19 cellular contexts compared by ENCODE assay signal in genomic region chr17:76593338-76593737, GRCh38. TPM values are rescaled to one million over a fixed set of nuclear protein-coding genes. Genes with fewer than 3 reads are reported as not detected.
DNase-seq lines count a peak whose midpoint lies in the region; FAIRE-seq and TF ChIP-seq lines count a peak whose summit lies in the region.
"Had no signal": no experiment of that assay in that cellular context is flagged by ENCODE, and none has a peak within 500 bp of the region (broad histone marks: within the 10 kb centered on the region; RNA-seq: fewer than 3 reads in every experiment).

No MANE protein-coding gene starts in this region.

- H4K20me1 ChIP-seq in mammary epithelial cell (ENCODE audit: insufficient read depth, low read length), result no peaks in the 10 kb centered on the region

- no peaks in the 10 kb centered on the region for H3K36me3 ChIP-seq in mammary epithelial cell (ENCODE audit: insufficient read depth, low read length)
- H3K36me3 ChIP-seq in prostate gland, result no peaks in the 10 kb centered on the region
- H3K36me3 ChIP-seq: tibial nerve had no signal

- intact Hi-C loops in mammary epithelial cell (cut with micrococcal nuclease) (no loop called here), prostate gland (cut with DNase I) (no loop called here)

- H3K27ac ChIP-seq in mammary epithelial cell (ENCODE audit: insufficient read depth, low read depth, low read length) (peak overlapping the region; percentile 8), prostate gland (no peak overlapping the region)
- H3K27ac ChIP-seq: coronary artery, parathyroid adenoma, tibial nerve had no signal

- DNase-seq in NCI-H748 (lab: John Stamatoyannopoulos, UW; ENCODE audit: unreplicated experiment), result peak; percentile 11
- no peak for DNase-seq in NCI-H748 treated with DMSO at 0.1 percent for 48 hours (lab: John Stamatoyannopoulos, UW)
- DNase-seq in NCI-H2171 treated with DMSO at 0.1 percent for 48 hours (lab: John Stamatoyannopoulos, UW), result peak; percentile 94
- DNase-seq in mammary epithelial cell, result peak; percentile 93
- DNase-seq in urothelium cell line (ENCODE audit: low spot score), result peak; percentile 46
- no peak for DNase-seq in D721Med (ENCODE audit: insufficient read length, low spot score)
- no peak for DNase-seq in prostate gland (ENCODE audit: low spot score)
- no peak for DNase-seq in NCI-H226
- DNase-seq: activated CD4-positive, alpha-beta T cell treated with anti-CD3 and anti-CD28 coated beads, Interleukin-2, amount 10 ng/mL, durations not matched to agents 24 days and 14 days; activated T-cell treated with anti-CD3 and anti-CD28 coated beads, Interleukin-2, amount 50 U/mL, for 72 hours; OCI-M1; stimulated activated CD4-positive, alpha-beta T cell treated with anti-CD3 and anti-CD28 coated beads, Interleukin-15, amount 100 ng/mL, for 24 hours; T-helper 17 cell had no signal

- H3K79me2 ChIP-seq in mammary epithelial cell (ENCODE audit: insufficient read depth, low read length), result no peaks in the 10 kb centered on the region
- H3K79me2 ChIP-seq: parathyroid adenoma had no signal

- dilution Hi-C loops in mammary epithelial cell (cut with HindIII; ENCODE audit: low sequenced_read_pairs), result no loop called here

- no peak for TF ChIP-seq POLR2A in prostate gland (IDR thresholded peaks at IDR 0.05)

- CTCF ChIA-PET in mammary epithelial cell (lab: Charles Lee; ENCODE audit: low non-redundant PET), result interaction anchor here (0.5 kb wide), 1 partner anchor 11 kb away, joined by 13 read pairs; no protein-coding TSS in a partner anchor

- H3K4me1 ChIP-seq in mammary epithelial cell (ENCODE audit: insufficient read depth, low read length), result peaks cover 31% of the 10 kb centered on the region
- no peaks in the 10 kb centered on the region for H3K4me1 ChIP-seq in prostate gland (replicated peaks)
- H3K4me1 ChIP-seq: parathyroid adenoma had no signal

- no TSS peak for BruUV-seq in mammary epithelial cell (replicated peaks; lab: Mats Ljungman, UMichigan)

- H3K9ac ChIP-seq in mammary epithelial cell (ENCODE audit: insufficient read depth, low read length), result no peak overlapping the region
- H3K9ac ChIP-seq: parathyroid adenoma had no signal

- peak overlapping the region; percentile 22 for H3K4me2 ChIP-seq in mammary epithelial cell (ENCODE audit: insufficient read depth, low read depth, low read length)

- no peak overlapping the region for H2AFZ ChIP-seq in mammary epithelial cell (ENCODE audit: low read depth, low read length)
- H2AFZ ChIP-seq: parathyroid adenoma had no signal

- TF ChIP-seq CTCF in mammary epithelial cell (conservative IDR thresholded peaks at IDR 0.05 in 1 of 2, IDR thresholded peaks at IDR 0.05 in 1 of 2; ENCODE audit: extremely low read depth in 1 of 2, insufficient read depth in 1 of 2, low read depth in 1 of 2, low read length in 2 of 2) (peak; percentile 28 to 48), D721Med (IDR thresholded peaks at IDR 0.05; ENCODE audit: insufficient read depth, missing control alignments) (no peak), prostate gland (IDR thresholded peaks at IDR 0.05) (peak in 1 of 4 experiments; percentile 40)

- no peak overlapping the region for H3K4me3 ChIP-seq in mammary epithelial cell (replicated peaks in 1 of 3; ENCODE audit: insufficient read depth in 1 of 3, low read depth in 2 of 3, low read length in 3 of 3)
- no peak overlapping the region for H3K4me3 ChIP-seq in prostate gland
- H3K4me3 ChIP-seq: coronary artery, tibial nerve had no signal

- in situ Hi-C loops in mammary epithelial cell (cut with MboI; ENCODE audit: low sequenced_read_pairs in 2 of 2), result no loop called here

- no peak for FAIRE-seq in urothelium cell line (lab: Jason Lieb, UNC)
- no peak for FAIRE-seq in D721Med (lab: Jason Lieb, UNC)
- FAIRE-seq: GM12892 had no signal

- H3K9me3 ChIP-seq in mammary epithelial cell (replicated peaks; ENCODE audit: insufficient read depth, low read length) (no peaks in the 10 kb centered on the region), prostate gland (no peaks in the 10 kb centered on the region)
- H3K9me3 ChIP-seq: tibial nerve had no signal

- 52% methylated on average over 2 of the region's 2 CpGs for WGBS in mammary epithelial cell (ENCODE audit: low coverage, missing lambda C conversion rate)
- 75% methylated on average over 2 of the region's 2 CpGs for WGBS in prostate gland

- H3K27me3 ChIP-seq in mammary epithelial cell (ENCODE audit: insufficient read depth, low read length), result no peaks in the 10 kb centered on the region
- no peaks in the 10 kb centered on the region for H3K27me3 ChIP-seq in prostate gland (replicated peaks; ENCODE audit: insufficient read depth)

RNA-seq across cellular contexts. Expression of gene ST6GALNAC2, which starts 7.7 kb away (rescaled TPM):
- total RNA-seq in mammary epithelial cell, result 100 to 1,000 TPM in 1 of 2 donors, 10 to 100 TPM in 1; 65.1 to 221 TPM
- 48.7 TPM for polyA plus RNA-seq in mammary epithelial cell
- polyA minus RNA-seq in mammary epithelial cell, result 31.0 TPM
- total RNA-seq in prostate gland, result 10 to 100 TPM; 21.0 to 23.1 TPM
- total RNA-seq: A673; activated CD4-positive, alpha-beta T cell treated with anti-CD3 and anti-CD28 coated beads, Interleukin-2, amount 10 ng/mL, durations not matched to agents 24 days and 14 days had no signal

RNA-seq across cellular contexts. Expression of gene ST6GALNAC1, which starts 50.2 kb away (rescaled TPM):
- total RNA-seq in mammary epithelial cell (not detected), prostate gland (10 to 100 TPM in 1 of 2 donors, 1 to 10 TPM in 1; 8.4 to 27.2 TPM)
- polyA plus RNA-seq in mammary epithelial cell, result not detected
- polyA minus RNA-seq in mammary epithelial cell, result not detected
- total RNA-seq: A673, H4 had no signal

RNA-seq across cellular contexts. Expression of gene PRCD, which starts 53.5 kb away (rescaled TPM):
- total RNA-seq in mammary epithelial cell, result 1 to 10 TPM in 1 of 2 donors, under 1 TPM in 1; 0.66 to 1.2 TPM
- polyA plus RNA-seq in mammary epithelial cell, result 0.71 TPM
- not detected for polyA minus RNA-seq in mammary epithelial cell
- total RNA-seq in prostate gland, result under 1 TPM; 0.36 to 0.85 TPM
- total RNA-seq: A673; activated CD4-positive, alpha-beta T cell treated with anti-CD3 and anti-CD28 coated beads, Interleukin-2, amount 10 ng/mL, durations not matched to agents 24 days and 14 days; H4 had no signal

RNA-seq across cellular contexts. Expression of gene CYGB, which starts 55.8 kb away (rescaled TPM):
- total RNA-seq in mammary epithelial cell (10 to 100 TPM in 1 of 2 donors, 1 to 10 TPM in 1; 3.3 to 17.0 TPM), prostate gland (10 to 100 TPM in 1 of 2 donors, 1 to 10 TPM in 1; 7.0 to 13.8 TPM)
- polyA plus RNA-seq in mammary epithelial cell, result 18.8 TPM
- 18.6 TPM for polyA minus RNA-seq in mammary epithelial cell
- total RNA-seq: activated CD4-positive, alpha-beta T cell treated with anti-CD3 and anti-CD28 coated beads, Interleukin-2, amount 10 ng/mL, durations not matched to agents 24 days and 14 days; T-helper 17 cell had no signal

Comparison
In these comparisons a context has a peak if more than half of its experiments do, and no peak if none do; other contexts are left out.
1. DNase-seq: peak in NCI-H748 (single experiment), NCI-H2171 treated with DMSO at 0.1 percent for 48 hours (single experiment), mammary epithelial cell (single experiment) and urothelium cell line (single experiment); none in NCI-H748 treated with DMSO at 0.1 percent for 48 hours (single experiment), D721Med (single experiment), prostate gland (single experiment) and NCI-H226 (single experiment).
2. RNA of gene ST6GALNAC1, which starts 50.2 kb away (total RNA-seq): 8.4 to 27.2 TPM in prostate gland; not detected in mammary epithelial cell; every median in the first group is over 4 times any median in the second.